ENCODE assay signal across 2 cellular contexts in the genomic region with DNA sequence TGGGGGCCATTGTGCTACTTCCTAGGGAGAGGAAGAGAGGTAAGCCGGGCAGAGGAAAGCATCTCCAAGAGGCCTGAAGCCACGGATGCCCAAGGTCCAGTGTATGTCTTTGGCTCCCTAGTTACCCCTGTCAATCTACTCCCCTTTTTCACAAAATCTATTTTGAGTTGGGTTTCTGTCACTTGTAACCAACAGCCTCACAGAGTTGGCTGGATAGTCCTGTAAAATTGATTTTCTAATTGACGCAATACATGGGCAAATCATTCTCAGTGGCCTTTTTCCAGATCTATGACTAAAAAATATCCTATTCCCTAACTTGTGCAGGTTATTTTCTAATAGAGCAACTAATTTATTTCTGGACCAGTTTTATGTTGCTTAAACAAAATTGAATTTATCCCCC.
TF ChIP-seq lines count a peak whose summit lies in the region.

No MANE protein-coding gene starts in this region.

TF ChIP-seq in liver, 16 proteins besides CTCF, POLR2A, EP300 and RAD21 (continued from another document):
- TF ChIP-seq, protein P1, sequence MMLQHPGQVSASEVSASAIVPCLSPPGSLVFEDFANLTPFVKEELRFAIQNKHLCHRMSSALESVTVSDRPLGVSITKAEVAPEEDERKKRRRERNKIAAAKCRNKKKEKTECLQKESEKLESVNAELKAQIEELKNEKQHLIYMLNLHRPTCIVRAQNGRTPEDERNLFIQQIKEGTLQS (IDR thresholded peaks at IDR 0.05) = peak; percentile 44
- TF ChIP-seq, protein P2, sequence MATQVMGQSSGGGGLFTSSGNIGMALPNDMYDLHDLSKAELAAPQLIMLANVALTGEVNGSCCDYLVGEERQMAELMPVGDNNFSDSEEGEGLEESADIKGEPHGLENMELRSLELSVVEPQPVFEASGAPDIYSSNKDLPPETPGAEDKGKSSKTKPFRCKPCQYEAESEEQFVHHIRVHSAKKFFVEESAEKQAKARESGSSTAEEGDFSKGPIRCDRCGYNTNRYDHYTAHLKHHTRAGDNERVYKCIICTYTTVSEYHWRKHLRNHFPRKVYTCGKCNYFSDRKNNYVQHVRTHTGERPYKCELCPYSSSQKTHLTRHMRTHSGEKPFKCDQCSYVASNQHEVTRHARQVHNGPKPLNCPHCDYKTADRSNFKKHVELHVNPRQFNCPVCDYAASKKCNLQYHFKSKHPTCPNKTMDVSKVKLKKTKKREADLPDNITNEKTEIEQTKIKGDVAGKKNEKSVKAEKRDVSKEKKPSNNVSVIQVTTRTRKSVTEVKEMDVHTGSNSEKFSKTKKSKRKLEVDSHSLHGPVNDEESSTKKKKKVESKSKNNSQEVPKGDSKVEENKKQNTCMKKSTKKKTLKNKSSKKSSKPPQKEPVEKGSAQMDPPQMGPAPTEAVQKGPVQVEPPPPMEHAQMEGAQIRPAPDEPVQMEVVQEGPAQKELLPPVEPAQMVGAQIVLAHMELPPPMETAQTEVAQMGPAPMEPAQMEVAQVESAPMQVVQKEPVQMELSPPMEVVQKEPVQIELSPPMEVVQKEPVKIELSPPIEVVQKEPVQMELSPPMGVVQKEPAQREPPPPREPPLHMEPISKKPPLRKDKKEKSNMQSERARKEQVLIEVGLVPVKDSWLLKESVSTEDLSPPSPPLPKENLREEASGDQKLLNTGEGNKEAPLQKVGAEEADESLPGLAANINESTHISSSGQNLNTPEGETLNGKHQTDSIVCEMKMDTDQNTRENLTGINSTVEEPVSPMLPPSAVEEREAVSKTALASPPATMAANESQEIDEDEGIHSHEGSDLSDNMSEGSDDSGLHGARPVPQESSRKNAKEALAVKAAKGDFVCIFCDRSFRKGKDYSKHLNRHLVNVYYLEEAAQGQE (IDR thresholded peaks at IDR 0.05) = no peak
- TF ChIP-seq YY1 (IDR thresholded peaks at IDR 0.05) = peak; percentile 36

TF ChIP-seq in GM23338, 12 proteins besides CTCF, POLR2A, EP300 and RAD21 (continued from another document):
- TF ChIP-seq, protein P3, sequence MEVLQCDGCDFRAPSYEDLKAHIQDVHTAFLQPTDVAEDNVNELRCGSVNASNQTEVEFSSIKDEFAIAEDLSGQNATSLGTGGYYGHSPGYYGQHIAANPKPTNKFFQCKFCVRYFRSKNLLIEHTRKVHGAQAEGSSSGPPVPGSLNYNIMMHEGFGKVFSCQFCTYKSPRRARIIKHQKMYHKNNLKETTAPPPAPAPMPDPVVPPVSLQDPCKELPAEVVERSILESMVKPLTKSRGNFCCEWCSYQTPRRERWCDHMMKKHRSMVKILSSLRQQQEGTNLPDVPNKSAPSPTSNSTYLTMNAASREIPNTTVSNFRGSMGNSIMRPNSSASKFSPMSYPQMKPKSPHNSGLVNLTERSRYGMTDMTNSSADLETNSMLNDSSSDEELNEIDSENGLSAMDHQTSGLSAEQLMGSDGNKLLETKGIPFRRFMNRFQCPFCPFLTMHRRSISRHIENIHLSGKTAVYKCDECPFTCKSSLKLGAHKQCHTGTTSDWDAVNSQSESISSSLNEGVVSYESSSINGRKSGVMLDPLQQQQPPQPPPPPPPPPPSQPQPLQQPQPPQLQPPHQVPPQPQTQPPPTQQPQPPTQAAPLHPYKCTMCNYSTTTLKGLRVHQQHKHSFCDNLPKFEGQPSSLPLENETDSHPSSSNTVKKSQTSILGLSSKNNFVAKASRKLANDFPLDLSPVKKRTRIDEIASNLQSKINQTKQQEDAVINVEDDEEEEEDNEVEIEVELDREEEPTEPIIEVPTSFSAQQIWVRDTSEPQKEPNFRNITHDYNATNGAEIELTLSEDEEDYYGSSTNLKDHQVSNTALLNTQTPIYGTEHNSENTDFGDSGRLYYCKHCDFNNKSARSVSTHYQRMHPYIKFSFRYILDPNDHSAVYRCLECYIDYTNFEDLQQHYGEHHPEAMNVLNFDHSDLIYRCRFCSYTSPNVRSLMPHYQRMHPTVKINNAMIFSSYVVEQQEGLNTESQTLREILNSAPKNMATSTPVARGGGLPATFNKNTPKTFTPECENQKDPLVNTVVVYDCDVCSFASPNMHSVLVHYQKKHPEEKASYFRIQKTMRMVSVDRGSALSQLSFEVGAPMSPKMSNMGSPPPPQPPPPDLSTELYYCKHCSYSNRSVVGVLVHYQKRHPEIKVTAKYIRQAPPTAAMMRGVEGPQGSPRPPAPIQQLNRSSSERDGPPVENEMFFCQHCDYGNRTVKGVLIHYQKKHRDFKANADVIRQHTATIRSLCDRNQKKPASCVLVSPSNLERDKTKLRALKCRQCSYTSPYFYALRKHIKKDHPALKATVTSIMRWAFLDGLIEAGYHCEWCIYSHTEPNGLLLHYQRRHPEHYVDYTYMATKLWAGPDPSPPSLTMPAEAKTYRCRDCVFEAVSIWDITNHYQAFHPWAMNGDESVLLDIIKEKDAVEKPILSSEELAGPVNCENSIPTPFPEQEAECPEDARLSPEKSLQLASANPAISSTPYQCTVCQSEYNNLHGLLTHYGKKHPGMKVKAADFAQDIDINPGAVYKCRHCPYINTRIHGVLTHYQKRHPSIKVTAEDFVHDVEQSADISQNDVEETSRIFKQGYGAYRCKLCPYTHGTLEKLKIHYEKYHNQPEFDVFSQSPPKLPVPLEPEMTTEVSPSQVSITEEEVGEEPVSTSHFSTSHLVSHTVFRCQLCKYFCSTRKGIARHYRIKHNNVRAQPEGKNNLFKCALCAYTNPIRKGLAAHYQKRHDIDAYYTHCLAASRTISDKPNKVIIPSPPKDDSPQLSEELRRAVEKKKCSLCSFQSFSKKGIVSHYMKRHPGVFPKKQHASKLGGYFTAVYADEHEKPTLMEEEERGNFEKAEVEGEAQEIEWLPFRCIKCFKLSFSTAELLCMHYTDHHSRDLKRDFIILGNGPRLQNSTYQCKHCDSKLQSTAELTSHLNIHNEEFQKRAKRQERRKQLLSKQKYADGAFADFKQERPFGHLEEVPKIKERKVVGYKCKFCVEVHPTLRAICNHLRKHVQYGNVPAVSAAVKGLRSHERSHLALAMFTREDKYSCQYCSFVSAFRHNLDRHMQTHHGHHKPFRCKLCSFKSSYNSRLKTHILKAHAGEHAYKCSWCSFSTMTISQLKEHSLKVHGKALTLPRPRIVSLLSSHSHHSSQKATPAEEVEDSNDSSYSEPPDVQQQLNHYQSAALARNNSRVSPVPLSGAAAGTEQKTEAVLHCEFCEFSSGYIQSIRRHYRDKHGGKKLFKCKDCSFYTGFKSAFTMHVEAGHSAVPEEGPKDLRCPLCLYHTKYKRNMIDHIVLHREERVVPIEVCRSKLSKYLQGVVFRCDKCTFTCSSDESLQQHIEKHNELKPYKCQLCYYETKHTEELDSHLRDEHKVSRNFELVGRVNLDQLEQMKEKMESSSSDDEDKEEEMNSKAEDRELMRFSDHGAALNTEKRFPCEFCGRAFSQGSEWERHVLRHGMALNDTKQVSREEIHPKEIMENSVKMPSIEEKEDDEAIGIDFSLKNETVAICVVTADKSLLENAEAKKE (CRISPR knock-in tag; IDR thresholded peaks at IDR 0.05) = no peak
- no peak for TF ChIP-seq EZH2phosphoT487 (IDR thresholded peaks at IDR 0.05; ENCODE audit: unreplicated experiment)
